8 cellular contexts compared by ENCODE assay signal in the genomic region with DNA sequence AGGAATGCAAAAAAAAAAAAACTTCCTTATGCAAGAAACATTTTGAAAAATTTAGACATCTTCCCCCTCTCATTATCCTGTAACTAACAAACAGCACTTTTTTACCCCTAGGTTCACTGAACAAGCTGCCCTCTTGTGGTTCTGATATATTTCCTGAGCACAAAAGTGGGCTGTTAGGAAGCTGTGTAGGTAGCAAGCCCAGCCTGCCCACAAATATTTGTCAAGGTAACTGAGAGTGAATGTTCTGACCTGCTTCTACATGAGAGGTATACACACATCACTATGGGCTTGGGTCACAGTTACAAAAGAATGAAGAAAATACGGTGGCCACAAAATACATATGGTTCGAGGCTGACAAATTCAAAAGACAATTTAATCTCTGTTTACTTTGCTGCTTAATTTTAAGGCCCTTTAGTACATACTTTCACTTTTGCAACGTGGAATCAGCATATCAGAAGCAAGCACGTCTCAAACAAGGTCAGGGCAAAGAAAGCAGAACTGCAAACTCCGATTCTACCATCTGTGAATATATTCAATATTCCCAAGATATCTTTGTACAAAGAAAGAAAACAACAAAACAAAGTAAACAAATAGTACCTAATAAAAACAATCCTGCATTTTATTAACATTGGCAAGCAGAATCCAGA.
A peak's percentile ranks its signal among the peaks of the same experiment; 100 is the strongest.
DNase-seq lines count a peak whose midpoint lies in the region; ATAC-seq and TF ChIP-seq lines count a peak whose summit lies in the region.

No MANE protein-coding gene starts in this region.

- peaks cover 3% of the 10 kb centered on the region for H3K27me3 Mint-ChIP-seq in activated naive CD4-positive, alpha-beta T cell treated with anti-CD3 and anti-CD28 coated beads, Interleukin-2, amount 10 ng/mL, durations not matched to agents 7 days and 5 days
- H3K27me3 Mint-ChIP-seq in T-cell (no peaks in the 10 kb centered on the region), osteocyte (ENCODE audit: unreplicated experiment) (peaks cover 4% of the 10 kb centered on the region)

- ATAC-seq in GM21576 (IDR thresholded peaks at IDR 0.05; ENCODE audit: unreplicated experiment) = peak; percentile 70
- peak; percentile 79 to 94 (median 93) for ATAC-seq in T-cell (replicated peaks in 1 of 4)
- ATAC-seq in esophagus mucosa = peak; percentile 56

- DNase-seq in activated naive CD4-positive, alpha-beta T cell treated with anti-CD3 and anti-CD28 coated beads, Interleukin-2, amount 10 ng/mL, durations not matched to agents 7 days and 5 days = peak; percentile 56
- DNase-seq in activated naive CD4-positive, alpha-beta T cell (lab: John Stamatoyannopoulos, UW) = no peak
- DNase-seq in KBM-7 (peak; percentile 73), T-cell (peak in 26 of 34 experiments; percentile 2 to 42 (median 14)), osteocyte (ENCODE audit: extremely low spot score, unreplicated experiment) (no peak)
- no peak for DNase-seq in activated CD4-positive, CD25-positive, alpha-beta regulatory T cell treated with anti-CD3 and anti-CD28 coated beads, Interleukin-2, amount 50 U/mL, for 72 hours

- no peaks in the 10 kb centered on the region for H3K9me3 Mint-ChIP-seq in activated naive CD4-positive, alpha-beta T cell treated with anti-CD3 and anti-CD28 coated beads, Interleukin-2, amount 10 ng/mL, durations not matched to agents 7 days and 5 days
- H3K9me3 Mint-ChIP-seq in T-cell (no peaks in the 10 kb centered on the region), osteocyte (ENCODE audit: unreplicated experiment) (no peaks in the 10 kb centered on the region)

- CTCF ChIA-PET in activated naive CD4-positive, alpha-beta T cell treated with anti-CD3 and anti-CD28 coated beads, Interleukin-2, amount 10 ng/mL, durations not matched to agents 7 days and 5 days (lab: Charles Lee) = interaction anchor here (0.7 to 1.6 kb wide), 8 partner anchors 24 to 432 kb away, joined by 3 to 6 read pairs (median 4); no protein-coding TSS in a partner anchor
- CTCF ChIA-PET in T-cell (lab: Charles Lee) = interaction anchor here (0.7 to 1.1 kb wide), 3 partner anchors 14 to 493 kb away, joined by 3 to 4 read pairs (median 3); no protein-coding TSS in a partner anchor

- H3K36me3 Mint-ChIP-seq in activated naive CD4-positive, alpha-beta T cell treated with anti-CD3 and anti-CD28 coated beads, Interleukin-2, amount 10 ng/mL, durations not matched to agents 7 days and 5 days = no peaks in the 10 kb centered on the region
- H3K36me3 Mint-ChIP-seq in T-cell (no peaks in the 10 kb centered on the region), osteocyte (ENCODE audit: unreplicated experiment) (no peaks in the 10 kb centered on the region)

- in situ Hi-C loops in KBM-7 (cut with MboI; ENCODE audit: low pct_unique_long_range_greater_than_20kb, low sequenced_read_pairs) = no loop called here

- H3K27ac Mint-ChIP-seq in activated naive CD4-positive, alpha-beta T cell treated with anti-CD3 and anti-CD28 coated beads, Interleukin-2, amount 10 ng/mL, durations not matched to agents 7 days and 5 days = peak overlapping the region; percentile 94
- H3K27ac Mint-ChIP-seq in T-cell (peak overlapping the region; percentile 97), osteocyte (ENCODE audit: unreplicated experiment) (no peak overlapping the region)

- H3K4me3 Mint-ChIP-seq in activated naive CD4-positive, alpha-beta T cell treated with anti-CD3 and anti-CD28 coated beads, Interleukin-2, amount 10 ng/mL, durations not matched to agents 7 days and 5 days = peak overlapping the region; percentile 78
- peak overlapping the region; percentile 76 to 82 (median 80) for H3K4me3 Mint-ChIP-seq in T-cell
- peak overlapping the region; percentile 57 for H3K4me3 Mint-ChIP-seq in osteocyte (ENCODE audit: unreplicated experiment)

- peak; percentile 30 for TF ChIP-seq CTCF in osteocyte (IDR thresholded peaks at IDR 0.05)

- peaks cover 56% of the 10 kb centered on the region for H3K4me1 Mint-ChIP-seq in activated naive CD4-positive, alpha-beta T cell treated with anti-CD3 and anti-CD28 coated beads, Interleukin-2, amount 10 ng/mL, durations not matched to agents 7 days and 5 days
- H3K4me1 Mint-ChIP-seq in T-cell = peaks cover 18 to 21% (median 20%) of the 10 kb centered on the region in 3 donors
- H3K4me1 Mint-ChIP-seq in osteocyte (ENCODE audit: unreplicated experiment) = peaks cover 7% of the 10 kb centered on the region

- POLR2A ChIA-PET in T-cell (lab: Charles Lee) = no interaction called here

Comparison
In these comparisons a context has a peak if more than half of its experiments do, and no peak if none do; other contexts are left out.
1. DNase-seq: peak in activated naive CD4-positive, alpha-beta T cell treated with anti-CD3 and anti-CD28 coated beads, Interleukin-2, amount 10 ng/mL, durations not matched to agents 7 days and 5 days (single experiment), KBM-7 (single experiment) and T-cell (26 of 34); none in activated naive CD4-positive, alpha-beta T cell (0 of 4), osteocyte (single experiment) and activated CD4-positive, CD25-positive, alpha-beta regulatory T cell treated with anti-CD3 and anti-CD28 coated beads, Interleukin-2, amount 50 U/mL, for 72 hours (single experiment).
2. Peak in every context shown above with its lines, with median percentiles within 50 percentile points of each other: H3K4me3 Mint-ChIP-seq and ATAC-seq.